Comparison of ENCODE assay signal across 1 cellular context in the genomic region with DNA sequence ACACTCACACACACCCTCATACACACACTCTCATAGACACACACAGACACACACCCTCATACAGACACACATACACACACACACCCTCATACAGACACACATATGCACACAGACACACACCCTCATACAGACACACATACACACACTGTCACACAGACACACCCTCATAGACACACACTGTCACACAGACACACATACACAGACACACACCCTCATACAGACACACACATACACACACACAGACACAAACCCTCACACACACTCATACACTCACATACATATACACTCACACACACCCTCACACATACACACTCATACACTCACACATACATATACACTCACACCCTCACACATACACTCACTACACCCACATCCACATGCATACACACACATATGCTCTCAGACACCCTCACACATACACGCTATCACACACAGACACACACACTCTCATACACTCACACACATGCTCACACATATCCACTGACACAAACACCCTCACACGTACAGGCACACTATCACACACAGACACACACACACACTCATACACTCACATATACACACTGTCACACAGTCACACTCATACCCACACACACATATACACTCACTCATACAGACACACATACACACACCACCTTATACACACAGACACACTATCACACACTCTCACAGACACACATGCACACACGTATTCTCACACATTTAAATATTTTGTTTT.
A peak's percentile ranks its signal among the peaks of the same experiment; 100 is the strongest.
TF ChIP-seq lines count a peak whose summit lies in the region.

No MANE protein-coding gene starts in this region.

TF ChIP-seq in HEK293, 187 proteins besides CTCF, POLR2A, EP300 and RAD21 (continued from another document and continues in another):
- TF ChIP-seq, protein P1, sequence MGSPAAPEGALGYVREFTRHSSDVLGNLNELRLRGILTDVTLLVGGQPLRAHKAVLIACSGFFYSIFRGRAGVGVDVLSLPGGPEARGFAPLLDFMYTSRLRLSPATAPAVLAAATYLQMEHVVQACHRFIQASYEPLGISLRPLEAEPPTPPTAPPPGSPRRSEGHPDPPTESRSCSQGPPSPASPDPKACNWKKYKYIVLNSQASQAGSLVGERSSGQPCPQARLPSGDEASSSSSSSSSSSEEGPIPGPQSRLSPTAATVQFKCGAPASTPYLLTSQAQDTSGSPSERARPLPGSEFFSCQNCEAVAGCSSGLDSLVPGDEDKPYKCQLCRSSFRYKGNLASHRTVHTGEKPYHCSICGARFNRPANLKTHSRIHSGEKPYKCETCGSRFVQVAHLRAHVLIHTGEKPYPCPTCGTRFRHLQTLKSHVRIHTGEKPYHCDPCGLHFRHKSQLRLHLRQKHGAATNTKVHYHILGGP (tag by site-specific recombination; IDR thresholded peaks at IDR 0.05), result no peak
- no peak for TF ChIP-seq ZSCAN23 (tag by site-specific recombination; IDR thresholded peaks at IDR 0.05)
- TF ChIP-seq, protein P2, sequence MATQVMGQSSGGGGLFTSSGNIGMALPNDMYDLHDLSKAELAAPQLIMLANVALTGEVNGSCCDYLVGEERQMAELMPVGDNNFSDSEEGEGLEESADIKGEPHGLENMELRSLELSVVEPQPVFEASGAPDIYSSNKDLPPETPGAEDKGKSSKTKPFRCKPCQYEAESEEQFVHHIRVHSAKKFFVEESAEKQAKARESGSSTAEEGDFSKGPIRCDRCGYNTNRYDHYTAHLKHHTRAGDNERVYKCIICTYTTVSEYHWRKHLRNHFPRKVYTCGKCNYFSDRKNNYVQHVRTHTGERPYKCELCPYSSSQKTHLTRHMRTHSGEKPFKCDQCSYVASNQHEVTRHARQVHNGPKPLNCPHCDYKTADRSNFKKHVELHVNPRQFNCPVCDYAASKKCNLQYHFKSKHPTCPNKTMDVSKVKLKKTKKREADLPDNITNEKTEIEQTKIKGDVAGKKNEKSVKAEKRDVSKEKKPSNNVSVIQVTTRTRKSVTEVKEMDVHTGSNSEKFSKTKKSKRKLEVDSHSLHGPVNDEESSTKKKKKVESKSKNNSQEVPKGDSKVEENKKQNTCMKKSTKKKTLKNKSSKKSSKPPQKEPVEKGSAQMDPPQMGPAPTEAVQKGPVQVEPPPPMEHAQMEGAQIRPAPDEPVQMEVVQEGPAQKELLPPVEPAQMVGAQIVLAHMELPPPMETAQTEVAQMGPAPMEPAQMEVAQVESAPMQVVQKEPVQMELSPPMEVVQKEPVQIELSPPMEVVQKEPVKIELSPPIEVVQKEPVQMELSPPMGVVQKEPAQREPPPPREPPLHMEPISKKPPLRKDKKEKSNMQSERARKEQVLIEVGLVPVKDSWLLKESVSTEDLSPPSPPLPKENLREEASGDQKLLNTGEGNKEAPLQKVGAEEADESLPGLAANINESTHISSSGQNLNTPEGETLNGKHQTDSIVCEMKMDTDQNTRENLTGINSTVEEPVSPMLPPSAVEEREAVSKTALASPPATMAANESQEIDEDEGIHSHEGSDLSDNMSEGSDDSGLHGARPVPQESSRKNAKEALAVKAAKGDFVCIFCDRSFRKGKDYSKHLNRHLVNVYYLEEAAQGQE (tag by site-specific recombination; IDR thresholded peaks at IDR 0.05), result no peak
- TF ChIP-seq, protein P3, sequence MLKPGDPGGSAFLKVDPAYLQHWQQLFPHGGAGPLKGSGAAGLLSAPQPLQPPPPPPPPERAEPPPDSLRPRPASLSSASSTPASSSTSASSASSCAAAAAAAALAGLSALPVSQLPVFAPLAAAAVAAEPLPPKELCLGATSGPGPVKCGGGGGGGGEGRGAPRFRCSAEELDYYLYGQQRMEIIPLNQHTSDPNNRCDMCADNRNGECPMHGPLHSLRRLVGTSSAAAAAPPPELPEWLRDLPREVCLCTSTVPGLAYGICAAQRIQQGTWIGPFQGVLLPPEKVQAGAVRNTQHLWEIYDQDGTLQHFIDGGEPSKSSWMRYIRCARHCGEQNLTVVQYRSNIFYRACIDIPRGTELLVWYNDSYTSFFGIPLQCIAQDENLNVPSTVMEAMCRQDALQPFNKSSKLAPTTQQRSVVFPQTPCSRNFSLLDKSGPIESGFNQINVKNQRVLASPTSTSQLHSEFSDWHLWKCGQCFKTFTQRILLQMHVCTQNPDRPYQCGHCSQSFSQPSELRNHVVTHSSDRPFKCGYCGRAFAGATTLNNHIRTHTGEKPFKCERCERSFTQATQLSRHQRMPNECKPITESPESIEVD (tag by site-specific recombination; IDR thresholded peaks at IDR 0.05), result no peak
- no peak for TF ChIP-seq ZXDB (tag by site-specific recombination; IDR thresholded peaks at IDR 0.05)
- TF ChIP-seq ZSCAN30 (tag by site-specific recombination; IDR thresholded peaks at IDR 0.05), result no peak
- TF ChIP-seq ZNF529 (tag by site-specific recombination; IDR thresholded peaks at IDR 0.05; ENCODE audit: insufficient replicate concordance), result no peak
- TF ChIP-seq, protein P4, sequence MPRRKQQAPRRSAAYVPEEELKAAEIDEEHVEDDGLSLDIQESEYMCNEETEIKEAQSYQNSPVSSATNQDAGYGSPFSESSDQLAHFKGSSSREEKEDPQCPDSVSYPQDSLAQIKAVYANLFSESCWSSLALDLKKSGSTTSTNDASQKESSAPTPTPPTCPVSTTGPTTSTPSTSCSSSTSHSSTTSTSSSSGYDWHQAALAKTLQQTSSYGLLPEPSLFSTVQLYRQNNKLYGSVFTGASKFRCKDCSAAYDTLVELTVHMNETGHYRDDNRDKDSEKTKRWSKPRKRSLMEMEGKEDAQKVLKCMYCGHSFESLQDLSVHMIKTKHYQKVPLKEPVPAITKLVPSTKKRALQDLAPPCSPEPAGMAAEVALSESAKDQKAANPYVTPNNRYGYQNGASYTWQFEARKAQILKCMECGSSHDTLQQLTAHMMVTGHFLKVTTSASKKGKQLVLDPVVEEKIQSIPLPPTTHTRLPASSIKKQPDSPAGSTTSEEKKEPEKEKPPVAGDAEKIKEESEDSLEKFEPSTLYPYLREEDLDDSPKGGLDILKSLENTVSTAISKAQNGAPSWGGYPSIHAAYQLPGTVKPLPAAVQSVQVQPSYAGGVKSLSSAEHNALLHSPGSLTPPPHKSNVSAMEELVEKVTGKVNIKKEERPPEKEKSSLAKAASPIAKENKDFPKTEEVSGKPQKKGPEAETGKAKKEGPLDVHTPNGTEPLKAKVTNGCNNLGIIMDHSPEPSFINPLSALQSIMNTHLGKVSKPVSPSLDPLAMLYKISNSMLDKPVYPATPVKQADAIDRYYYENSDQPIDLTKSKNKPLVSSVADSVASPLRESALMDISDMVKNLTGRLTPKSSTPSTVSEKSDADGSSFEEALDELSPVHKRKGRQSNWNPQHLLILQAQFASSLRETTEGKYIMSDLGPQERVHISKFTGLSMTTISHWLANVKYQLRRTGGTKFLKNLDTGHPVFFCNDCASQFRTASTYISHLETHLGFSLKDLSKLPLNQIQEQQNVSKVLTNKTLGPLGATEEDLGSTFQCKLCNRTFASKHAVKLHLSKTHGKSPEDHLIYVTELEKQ (tag by site-specific recombination; IDR thresholded peaks at IDR 0.05; ENCODE audit: borderline replicate concordance), result no peak
- TF ChIP-seq YY1 (tag by site-specific recombination; IDR thresholded peaks at IDR 0.05), result no peak
- TF ChIP-seq SP7 (tag by site-specific recombination; IDR thresholded peaks at IDR 0.05), result no peak
- TF ChIP-seq ZBTB21 (tag by site-specific recombination; IDR thresholded peaks at IDR 0.05), result no peak
- no peak for TF ChIP-seq ZNF394 (tag by site-specific recombination; IDR thresholded peaks at IDR 0.05; ENCODE audit: borderline replicate concordance)
- TF ChIP-seq, protein P5, sequence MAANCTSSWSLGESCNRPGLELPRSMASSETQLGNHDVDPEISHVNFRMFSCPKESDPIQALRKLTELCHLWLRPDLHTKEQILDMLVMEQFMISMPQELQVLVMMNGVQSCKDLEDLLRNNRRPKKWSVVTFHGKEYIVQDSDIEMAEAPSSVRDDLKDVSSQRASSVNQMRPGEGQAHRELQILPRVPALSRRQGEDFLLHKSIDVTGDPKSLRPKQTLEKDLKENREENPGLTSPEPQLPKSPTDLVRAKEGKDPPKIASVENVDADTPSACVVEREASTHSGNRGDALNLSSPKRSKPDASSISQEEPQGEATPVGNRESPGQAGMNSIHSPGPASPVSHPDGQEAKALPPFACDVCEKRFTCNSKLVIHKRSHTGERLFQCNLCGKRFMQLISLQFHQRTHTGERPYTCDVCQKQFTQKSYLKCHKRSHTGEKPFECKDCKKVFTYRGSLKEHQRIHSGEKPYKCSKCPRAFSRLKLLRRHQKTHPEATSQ (tag by site-specific recombination; IDR thresholded peaks at IDR 0.05), result peak; percentile 67; the same call in 1 of the 2 replicates
- no peak for TF ChIP-seq ZNF585B (tag by site-specific recombination; IDR thresholded peaks at IDR 0.05)
- TF ChIP-seq ZNF514 (tag by site-specific recombination; IDR thresholded peaks at IDR 0.05), result peak; percentile 50; the same call in 1 of the 2 replicates
- TF ChIP-seq, protein P6, sequence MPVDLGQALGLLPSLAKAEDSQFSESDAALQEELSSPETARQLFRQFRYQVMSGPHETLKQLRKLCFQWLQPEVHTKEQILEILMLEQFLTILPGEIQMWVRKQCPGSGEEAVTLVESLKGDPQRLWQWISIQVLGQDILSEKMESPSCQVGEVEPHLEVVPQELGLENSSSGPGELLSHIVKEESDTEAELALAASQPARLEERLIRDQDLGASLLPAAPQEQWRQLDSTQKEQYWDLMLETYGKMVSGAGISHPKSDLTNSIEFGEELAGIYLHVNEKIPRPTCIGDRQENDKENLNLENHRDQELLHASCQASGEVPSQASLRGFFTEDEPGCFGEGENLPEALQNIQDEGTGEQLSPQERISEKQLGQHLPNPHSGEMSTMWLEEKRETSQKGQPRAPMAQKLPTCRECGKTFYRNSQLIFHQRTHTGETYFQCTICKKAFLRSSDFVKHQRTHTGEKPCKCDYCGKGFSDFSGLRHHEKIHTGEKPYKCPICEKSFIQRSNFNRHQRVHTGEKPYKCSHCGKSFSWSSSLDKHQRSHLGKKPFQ (tag by site-specific recombination; IDR thresholded peaks at IDR 0.05), result no peak
- TF ChIP-seq WT1 (tag by site-specific recombination; IDR thresholded peaks at IDR 0.05), result no peak
- TF ChIP-seq ZNF677 (tag by site-specific recombination; IDR thresholded peaks at IDR 0.05), result no peak
- TF ChIP-seq, protein P7, sequence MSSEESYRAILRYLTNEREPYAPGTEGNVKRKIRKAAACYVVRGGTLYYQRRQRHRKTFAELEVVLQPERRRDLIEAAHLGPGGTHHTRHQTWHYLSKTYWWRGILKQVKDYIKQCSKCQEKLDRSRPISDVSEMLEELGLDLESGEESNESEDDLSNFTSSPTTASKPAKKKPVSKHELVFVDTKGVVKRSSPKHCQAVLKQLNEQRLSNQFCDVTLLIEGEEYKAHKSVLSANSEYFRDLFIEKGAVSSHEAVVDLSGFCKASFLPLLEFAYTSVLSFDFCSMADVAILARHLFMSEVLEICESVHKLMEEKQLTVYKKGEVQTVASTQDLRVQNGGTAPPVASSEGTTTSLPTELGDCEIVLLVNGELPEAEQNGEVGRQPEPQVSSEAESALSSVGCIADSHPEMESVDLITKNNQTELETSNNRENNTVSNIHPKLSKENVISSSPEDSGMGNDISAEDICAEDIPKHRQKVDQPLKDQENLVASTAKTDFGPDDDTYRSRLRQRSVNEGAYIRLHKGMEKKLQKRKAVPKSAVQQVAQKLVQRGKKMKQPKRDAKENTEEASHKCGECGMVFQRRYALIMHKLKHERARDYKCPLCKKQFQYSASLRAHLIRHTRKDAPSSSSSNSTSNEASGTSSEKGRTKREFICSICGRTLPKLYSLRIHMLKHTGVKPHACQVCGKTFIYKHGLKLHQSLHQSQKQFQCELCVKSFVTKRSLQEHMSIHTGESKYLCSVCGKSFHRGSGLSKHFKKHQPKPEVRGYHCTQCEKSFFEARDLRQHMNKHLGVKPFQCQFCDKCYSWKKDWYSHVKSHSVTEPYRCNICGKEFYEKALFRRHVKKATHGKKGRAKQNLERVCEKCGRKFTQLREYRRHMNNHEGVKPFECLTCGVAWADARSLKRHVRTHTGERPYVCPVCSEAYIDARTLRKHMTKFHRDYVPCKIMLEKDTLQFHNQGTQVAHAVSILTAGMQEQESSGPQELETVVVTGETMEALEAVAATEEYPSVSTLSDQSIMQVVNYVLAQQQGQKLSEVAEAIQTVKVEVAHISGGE (tag by site-specific recombination; conservative IDR thresholded peaks at IDR 0.05; ENCODE audit: low read depth), result no peak
- no peak for TF ChIP-seq PRDM1 (tag by site-specific recombination; IDR thresholded peaks at IDR 0.05)
- TF ChIP-seq ZNF792 (tag by site-specific recombination; IDR thresholded peaks at IDR 0.05), result no peak
- TF ChIP-seq, protein P8, sequence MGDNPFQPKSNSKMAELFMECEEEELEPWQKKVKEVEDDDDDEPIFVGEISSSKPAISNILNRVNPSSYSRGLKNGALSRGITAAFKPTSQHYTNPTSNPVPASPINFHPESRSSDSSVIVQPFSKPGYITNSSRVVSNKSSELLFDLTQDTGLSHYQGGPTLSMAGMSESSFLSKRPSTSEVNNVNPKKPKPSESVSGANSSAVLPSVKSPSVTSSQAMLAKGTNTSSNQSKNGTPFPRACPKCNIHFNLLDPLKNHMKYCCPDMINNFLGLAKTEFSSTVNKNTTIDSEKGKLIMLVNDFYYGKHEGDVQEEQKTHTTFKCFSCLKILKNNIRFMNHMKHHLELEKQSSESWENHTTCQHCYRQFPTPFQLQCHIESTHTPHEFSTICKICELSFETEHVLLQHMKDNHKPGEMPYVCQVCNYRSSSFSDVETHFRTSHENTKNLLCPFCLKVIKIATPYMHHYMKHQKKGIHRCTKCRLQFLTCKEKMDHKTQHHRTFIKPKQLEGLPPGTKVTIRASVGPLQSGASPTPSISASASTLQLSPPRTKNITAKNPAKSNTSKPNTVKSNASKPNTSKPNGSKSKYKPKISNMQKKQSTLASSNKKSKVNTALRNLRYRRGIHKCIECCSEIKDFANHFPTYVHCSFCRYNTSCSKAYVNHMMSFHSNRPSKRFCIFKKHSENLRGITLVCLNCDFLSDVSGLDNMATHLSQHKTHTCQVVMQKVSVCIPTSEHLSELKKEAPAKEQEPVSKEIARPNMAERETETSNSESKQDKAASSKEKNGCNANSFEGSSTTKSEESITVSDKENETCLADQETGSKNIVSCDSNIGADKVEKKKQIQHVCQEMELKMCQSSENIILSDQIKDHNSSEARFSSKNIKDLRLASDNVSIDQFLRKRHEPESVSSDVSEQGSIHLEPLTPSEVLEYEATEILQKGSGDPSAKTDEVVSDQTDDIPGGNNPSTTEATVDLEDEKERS (tag by site-specific recombination; IDR thresholded peaks at IDR 0.05), result no peak
- TF ChIP-seq ZNF791 (tag by site-specific recombination; IDR thresholded peaks at IDR 0.05), result 0 out of 2 replicates have a peak, but pooled peaks have one; percentile 7
- no peak for TF ChIP-seq ZNF626 (tag by site-specific recombination; IDR thresholded peaks at IDR 0.05)
- TF ChIP-seq, protein P9, sequence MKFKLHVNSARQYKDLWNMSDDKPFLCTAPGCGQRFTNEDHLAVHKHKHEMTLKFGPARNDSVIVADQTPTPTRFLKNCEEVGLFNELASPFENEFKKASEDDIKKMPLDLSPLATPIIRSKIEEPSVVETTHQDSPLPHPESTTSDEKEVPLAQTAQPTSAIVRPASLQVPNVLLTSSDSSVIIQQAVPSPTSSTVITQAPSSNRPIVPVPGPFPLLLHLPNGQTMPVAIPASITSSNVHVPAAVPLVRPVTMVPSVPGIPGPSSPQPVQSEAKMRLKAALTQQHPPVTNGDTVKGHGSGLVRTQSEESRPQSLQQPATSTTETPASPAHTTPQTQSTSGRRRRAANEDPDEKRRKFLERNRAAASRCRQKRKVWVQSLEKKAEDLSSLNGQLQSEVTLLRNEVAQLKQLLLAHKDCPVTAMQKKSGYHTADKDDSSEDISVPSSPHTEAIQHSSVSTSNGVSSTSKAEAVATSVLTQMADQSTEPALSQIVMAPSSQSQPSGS (tag by site-specific recombination; IDR thresholded peaks at IDR 0.05; ENCODE audit: low read depth), result no peak
- no peak for TF ChIP-seq FEZF1 (tag by site-specific recombination; IDR thresholded peaks at IDR 0.05)
- TF ChIP-seq ZNF214 (tag by site-specific recombination; IDR thresholded peaks at IDR 0.05; ENCODE audit: borderline replicate concordance), result no peak
- TF ChIP-seq HOXC10 (CRISPR knock-in tag; IDR thresholded peaks at IDR 0.05), result no peak
